In the genomic region with DNA sequence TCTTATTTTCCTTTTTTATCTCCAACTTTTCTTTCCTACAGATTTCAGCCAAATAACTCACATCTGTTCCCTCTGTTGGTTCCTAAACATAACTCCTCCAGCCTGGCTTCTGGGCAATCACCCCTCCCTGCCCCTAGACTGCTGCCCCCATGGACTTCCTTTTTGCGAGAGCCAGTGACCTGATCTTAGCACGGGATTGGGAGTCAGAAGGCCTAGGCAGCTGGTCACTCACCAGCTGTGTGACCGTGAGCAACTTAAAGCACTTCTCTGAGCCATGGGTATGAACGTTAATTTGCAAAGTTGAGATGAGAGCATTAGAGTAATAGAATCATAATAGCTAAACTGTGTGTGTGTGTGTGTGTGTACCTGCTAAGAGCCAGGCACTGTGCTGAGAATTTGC, we compare ENCODE assay signal across 1 cellular context.
TF ChIP-seq lines count a peak whose summit lies in the region.

No MANE protein-coding gene starts in this region.

TF ChIP-seq in H1, 55 proteins besides CTCF, POLR2A, EP300 and RAD21:
- no peak for TF ChIP-seq SP1 (IDR thresholded peaks at IDR 0.05; ENCODE audit: low read depth, low read length)
- TF ChIP-seq KDM1A (IDR thresholded peaks at IDR 0.05; ENCODE audit: borderline replicate concordance, low read length), result peak; percentile 40; the same call in 1 of the 2 replicates
- TF ChIP-seq, protein P1, sequence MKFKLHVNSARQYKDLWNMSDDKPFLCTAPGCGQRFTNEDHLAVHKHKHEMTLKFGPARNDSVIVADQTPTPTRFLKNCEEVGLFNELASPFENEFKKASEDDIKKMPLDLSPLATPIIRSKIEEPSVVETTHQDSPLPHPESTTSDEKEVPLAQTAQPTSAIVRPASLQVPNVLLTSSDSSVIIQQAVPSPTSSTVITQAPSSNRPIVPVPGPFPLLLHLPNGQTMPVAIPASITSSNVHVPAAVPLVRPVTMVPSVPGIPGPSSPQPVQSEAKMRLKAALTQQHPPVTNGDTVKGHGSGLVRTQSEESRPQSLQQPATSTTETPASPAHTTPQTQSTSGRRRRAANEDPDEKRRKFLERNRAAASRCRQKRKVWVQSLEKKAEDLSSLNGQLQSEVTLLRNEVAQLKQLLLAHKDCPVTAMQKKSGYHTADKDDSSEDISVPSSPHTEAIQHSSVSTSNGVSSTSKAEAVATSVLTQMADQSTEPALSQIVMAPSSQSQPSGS (IDR thresholded peaks at IDR 0.05; ENCODE audit: low read length), result no peak
- no peak for TF ChIP-seq CHD1 (IDR thresholded peaks at IDR 0.05; ENCODE audit: low read depth, low read length)
- TF ChIP-seq CBX5 (IDR thresholded peaks at IDR 0.05; ENCODE audit: low read depth, low read length), result no peak
- TF ChIP-seq FOSL1 (IDR thresholded peaks at IDR 0.05; ENCODE audit: insufficient read depth, low read depth, low read length), result no peak
- TF ChIP-seq PHF8 (conservative IDR thresholded peaks at IDR 0.05; ENCODE audit: low read depth, low read length), result no peak
